ENCODE assay signal across 8 cellular contexts in genomic region chr17:1203111-1203966, GRCh38. TPM values are rescaled to one million over a fixed set of nuclear protein-coding genes. Genes with fewer than 3 reads are reported as not detected.
DNase-seq lines count a peak whose midpoint lies in the region; ATAC-seq, FAIRE-seq and TF ChIP-seq lines count a peak whose summit lies in the region.

No MANE protein-coding gene starts in this region.

- H3K9me3 ChIP-seq in HUES48 (ENCODE audit: control insufficient read depth, insufficient read depth, low read length) (no peaks in the 10 kb centered on the region), endothelial cell of umbilical vein (replicated peaks; ENCODE audit: control insufficient read depth, insufficient read depth, low read length) (no peaks in the 10 kb centered on the region), mucosa of descending colon (no peaks in the 10 kb centered on the region)

- H3K4me1 ChIP-seq in HUES48 (ENCODE audit: control insufficient read depth, insufficient read depth, low read length): no peaks in the 10 kb centered on the region
- H3K4me1 ChIP-seq in endothelial cell of umbilical vein (ENCODE audit: control insufficient read depth, extremely low read depth, insufficient read depth, low read length): peaks cover 4% of the 10 kb centered on the region
- H3K4me1 ChIP-seq in mucosa of descending colon (ENCODE audit: low read depth): peaks cover 8% of the 10 kb centered on the region

- dilution Hi-C loops in endothelial cell of umbilical vein (cut with MboI; ENCODE audit: extremely low pct_ligation_motif_present, low sequenced_read_pairs): no loop called here

- H3K9ac ChIP-seq in HUES48 (ENCODE audit: low read depth, low read length): peak overlapping the region; percentile 67
- peak overlapping the region; percentile 39 for H3K9ac ChIP-seq in endothelial cell of umbilical vein (replicated peaks; ENCODE audit: extremely low read depth, insufficient read depth, low read length)

- peaks cover 8% of the 10 kb centered on the region for H3K27me3 Mint-ChIP-seq in activated CD4-positive, alpha-beta memory T cell treated with anti-CD3 and anti-CD28 coated beads, Interleukin-2, amount 10 ng/mL, durations not matched to agents 7 days and 5 days
- no peaks in the 10 kb centered on the region for H3K27me3 Mint-ChIP-seq in stimulated activated naive CD8-positive, alpha-beta T cell treated with anti-CD3 and anti-CD28 coated beads, Interleukin-15, amount 100 ng/mL, for 72 hours

- H3K27me3 ChIP-seq in HUES48 (ENCODE audit: control insufficient read depth, insufficient read depth, low read length) (no peaks in the 10 kb centered on the region; the same call in 1 of the 2 replicates), endothelial cell of umbilical vein (ENCODE audit: control insufficient read depth in 2 of 2, insufficient read depth in 2 of 2, low read length in 2 of 2) (no peaks in the 10 kb centered on the region)

- H3K4me1 Mint-ChIP-seq in activated CD4-positive, alpha-beta memory T cell treated with anti-CD3 and anti-CD28 coated beads, Interleukin-2, amount 10 ng/mL, durations not matched to agents 7 days and 5 days: peaks cover 42% of the 10 kb centered on the region
- H3K4me1 Mint-ChIP-seq in stimulated activated naive CD8-positive, alpha-beta T cell treated with anti-CD3 and anti-CD28 coated beads, Interleukin-15, amount 100 ng/mL, for 72 hours: peaks cover 41% of the 10 kb centered on the region

- no peaks in the 10 kb centered on the region for H3K36me3 Mint-ChIP-seq in activated CD4-positive, alpha-beta memory T cell treated with anti-CD3 and anti-CD28 coated beads, Interleukin-2, amount 10 ng/mL, durations not matched to agents 7 days and 5 days (ENCODE audit: low read depth)

- H3K27ac ChIP-seq in HUES48 (ENCODE audit: low read depth, low read length) (peak overlapping the region; percentile 33), endothelial cell of umbilical vein (ENCODE audit: insufficient read depth, low read depth, low read length) (peak overlapping the region; percentile 22)

- POLR2A ChIA-PET in activated CD4-positive, alpha-beta memory T cell treated with anti-CD3 and anti-CD28 coated beads, Interleukin-2, amount 10 ng/mL, durations not matched to agents 7 days and 5 days (lab: Charles Lee): interaction anchor here (1.0 kb wide), 1 partner anchor 26 kb away, joined by 3 read pairs; no protein-coding TSS in a partner anchor
- POLR2A ChIA-PET in endothelial cell of umbilical vein (lab: Charles Lee): no interaction called here

- CTCF ChIA-PET in activated CD4-positive, alpha-beta memory T cell treated with anti-CD3 and anti-CD28 coated beads, Interleukin-2, amount 10 ng/mL, durations not matched to agents 7 days and 5 days (lab: Charles Lee): interaction anchor here (1.3 kb wide), 1 partner anchor 81 kb away, joined by 3 read pairs; no protein-coding TSS in a partner anchor
- CTCF ChIA-PET in endothelial cell of umbilical vein (lab: Charles Lee): interaction anchor here (0.6 to 2.1 kb wide), 4 partner anchors 16 to 81 kb away, joined by 3 to 5 read pairs (median 4); no protein-coding TSS in a partner anchor

- H3K4me3 Mint-ChIP-seq in activated CD4-positive, alpha-beta memory T cell treated with anti-CD3 and anti-CD28 coated beads, Interleukin-2, amount 10 ng/mL, durations not matched to agents 7 days and 5 days: no peak overlapping the region
- peak overlapping the region in 1 of 2 donors; percentile 26 for H3K4me3 Mint-ChIP-seq in stimulated activated naive CD8-positive, alpha-beta T cell treated with anti-CD3 and anti-CD28 coated beads, Interleukin-15, amount 100 ng/mL, for 72 hours

- DNase-seq in AG08396 (ENCODE audit: low spot score) (peak; percentile 97), endothelial cell of umbilical vein (ENCODE audit: low read depth, low spot score) (peak; percentile 56), mucosa of descending colon (peak; percentile 65 to 85 (median 74))
- DNase-seq in activated CD4-positive, alpha-beta memory T cell treated with anti-CD3 and anti-CD28 coated beads, Interleukin-2, amount 10 ng/mL, durations not matched to agents 7 days and 5 days: peak; percentile 57
- DNase-seq in stimulated activated naive CD8-positive, alpha-beta T cell treated with anti-CD3 and anti-CD28 coated beads, Interleukin-15, amount 100 ng/mL, for 72 hours: peak in 1 of 2 donors; percentile 48

- peak; percentile 79 for FAIRE-seq in endothelial cell of umbilical vein (lab: Jason Lieb, UNC)

- H3K4me2 ChIP-seq in endothelial cell of umbilical vein (ENCODE audit: insufficient read depth, low read length): peak overlapping the region; percentile 86

- TF ChIP-seq POLR2A in endothelial cell of umbilical vein (IDR thresholded peaks at IDR 0.05; ENCODE audit: low read depth, low read length): no peak

- H3K9me1 ChIP-seq in endothelial cell of umbilical vein (replicated peaks; ENCODE audit: control insufficient read depth, extremely low read depth, insufficient read depth, low read length): no peaks in the 10 kb centered on the region

- ATAC-seq in mucosa of descending colon: peak; percentile 92
- peak; percentile 18 for ATAC-seq in stimulated activated naive CD8-positive, alpha-beta T cell treated with anti-CD3 and anti-CD28 coated beads, Interleukin-15, amount 100 ng/mL, for 72 hours
- ATAC-seq in HG03159 (IDR thresholded peaks at IDR 0.05; ENCODE audit: unreplicated experiment): no peak
- no peak for ATAC-seq in GM21360 (IDR thresholded peaks at IDR 0.05; ENCODE audit: unreplicated experiment)

- no peaks in the 10 kb centered on the region for H3K79me2 ChIP-seq in endothelial cell of umbilical vein (ENCODE audit: control insufficient read depth, insufficient read depth, low read length)

- BruUV-seq in endothelial cell of umbilical vein (replicated peaks; lab: Mats Ljungman, UMichigan): no TSS peak

- TF ChIP-seq CTCF in endothelial cell of umbilical vein (IDR thresholded peaks at IDR 0.05; ENCODE audit: extremely low read depth in 1 of 2, insufficient read depth in 1 of 2, low read depth in 1 of 2, low read length in 2 of 2) (no peak), mucosa of descending colon (IDR thresholded peaks at IDR 0.05) (no peak)

- H3K36me3 ChIP-seq in HUES48 (ENCODE audit: control insufficient read depth, insufficient read depth, low read length) (no peaks in the 10 kb centered on the region), endothelial cell of umbilical vein (ENCODE audit: control insufficient read depth in 2 of 2, extremely low read depth in 1 of 2, insufficient read depth in 2 of 2, low read length in 2 of 2) (no peaks in the 10 kb centered on the region), mucosa of descending colon (ENCODE audit: low read depth) (no peaks in the 10 kb centered on the region)

- no peaks in the 10 kb centered on the region for H4K20me1 ChIP-seq in endothelial cell of umbilical vein (replicated peaks; ENCODE audit: control insufficient read depth, extremely low read depth, insufficient read depth, low read length)

- no peaks in the 10 kb centered on the region for H3K9me3 Mint-ChIP-seq in activated CD4-positive, alpha-beta memory T cell treated with anti-CD3 and anti-CD28 coated beads, Interleukin-2, amount 10 ng/mL, durations not matched to agents 7 days and 5 days
- no peaks in the 10 kb centered on the region for H3K9me3 Mint-ChIP-seq in stimulated activated naive CD8-positive, alpha-beta T cell treated with anti-CD3 and anti-CD28 coated beads, Interleukin-15, amount 100 ng/mL, for 72 hours

- H2AFZ ChIP-seq in endothelial cell of umbilical vein (ENCODE audit: low read depth, low read length): peak overlapping the region; percentile 85

- H3K4me3 ChIP-seq in HUES48 (ENCODE audit: low read depth, low read length): peak overlapping the region; percentile 67
- peak overlapping the region; percentile 21 to 54 (median 44) for H3K4me3 ChIP-seq in endothelial cell of umbilical vein (replicated peaks in 1 of 3; ENCODE audit: insufficient read depth in 1 of 3, low read depth in 1 of 3, low read length in 3 of 3)
- H3K4me3 ChIP-seq in mucosa of descending colon: no peak overlapping the region

- H3K27ac Mint-ChIP-seq in activated CD4-positive, alpha-beta memory T cell treated with anti-CD3 and anti-CD28 coated beads, Interleukin-2, amount 10 ng/mL, durations not matched to agents 7 days and 5 days: no peak overlapping the region
- peak overlapping the region in 1 of 2 donors; percentile 63 for H3K27ac Mint-ChIP-seq in stimulated activated naive CD8-positive, alpha-beta T cell treated with anti-CD3 and anti-CD28 coated beads, Interleukin-15, amount 100 ng/mL, for 72 hours

- intact Hi-C loops in endothelial cell of umbilical vein (cut with micrococcal nuclease) (no loop called here), mucosa of descending colon (cut with DNase I, micrococcal nuclease) (no loop called here)

TF ChIP-seq in endothelial cell of umbilical vein, 7 proteins besides CTCF, POLR2A, EP300 and RAD21:
- TF ChIP-seq MAX (IDR thresholded peaks at IDR 0.05; ENCODE audit: insufficient read depth, insufficient read length) (no peak), FOS (IDR thresholded peaks at IDR 0.05; ENCODE audit: borderline replicate concordance, insufficient read depth, low read length) (no peak), EZH2 (IDR thresholded peaks at IDR 0.05; ENCODE audit: borderline replicate concordance, low read depth, low read length, severe bottlenecking) (no peak), MYC (IDR thresholded peaks at IDR 0.05; ENCODE audit: low read depth, low read length) (no peak), JUN (IDR thresholded peaks at IDR 0.05; ENCODE audit: borderline replicate concordance, insufficient read depth, insufficient read length, low read depth) (no peak), GATA2 (IDR thresholded peaks at IDR 0.05; ENCODE audit: insufficient read depth, insufficient read length, low read depth, low read length) (no peak), POLR2AphosphoS5 (IDR thresholded peaks at IDR 0.05; ENCODE audit: insufficient read depth, low read depth, low read length) (no peak)

RNA-seq across cellular contexts. Expression of gene ABR, which starts 23.6 kb away (rescaled TPM):
- 100 to 1,000 TPM; 144 to 145 TPM for total RNA-seq in activated CD4-positive, alpha-beta memory T cell treated with anti-CD3 and anti-CD28 coated beads, Interleukin-2, amount 10 ng/mL, durations not matched to agents 7 days and 5 days
- 78.9 and 96.8 TPM in 2 replicates for total RNA-seq in endothelial cell of umbilical vein
- 83.5 and 92.1 TPM in 2 replicates for polyA plus RNA-seq in endothelial cell of umbilical vein
- 63.1 and 82.2 TPM in 2 replicates for polyA plus RNA-seq in endothelial cell of umbilical vein (2011; cell fraction: cytosol; rRNA removed)
- 113 and 135 TPM in 2 replicates for polyA plus RNA-seq in endothelial cell of umbilical vein (2011; cell fraction: nucleus; rRNA removed)
- 75.4 and 78.7 TPM in 2 replicates for polyA plus RNA-seq in endothelial cell of umbilical vein (2012)
- polyA minus RNA-seq in endothelial cell of umbilical vein: 62.5 and 103 TPM in 2 replicates
- polyA minus RNA-seq in endothelial cell of umbilical vein (2011; cell fraction: cytosol; rRNA and poly(A)+ RNA removed): 38.5 TPM
- polyA minus RNA-seq in endothelial cell of umbilical vein (2011; cell fraction: nucleus; rRNA and poly(A)+ RNA removed): 53.5 and 71.9 TPM in 2 replicates
- total RNA-seq in mucosa of descending colon: 100 to 1,000 TPM; 257 to 470 (median 292) TPM

Comparison
In these comparisons a context has a peak if more than half of its experiments do, and no peak if none do; other contexts are left out.
1. ATAC-seq: peak in mucosa of descending colon (single experiment) and stimulated activated naive CD8-positive, alpha-beta T cell treated with anti-CD3 and anti-CD28 coated beads, Interleukin-15, amount 100 ng/mL, for 72 hours (single experiment); none in HG03159 (single experiment) and GM21360 (single experiment).